ENCODE assay signal across 8 cellular contexts in genomic region chr2:152718909-152719645, GRCh38. TPM values are rescaled to one million over a fixed set of nuclear protein-coding genes. Genes with fewer than 3 reads are reported as not detected.
DNase-seq lines count a peak whose midpoint lies in the region; ATAC-seq, FAIRE-seq and TF ChIP-seq lines count a peak whose summit lies in the region.

No MANE protein-coding gene starts in this region.

- peak overlapping the region; percentile 87 for H3K9ac ChIP-seq in endothelial cell of umbilical vein (replicated peaks; ENCODE audit: extremely low read depth, insufficient read depth, low read length)

- no peaks in the 10 kb centered on the region for H4K20me1 ChIP-seq in endothelial cell of umbilical vein (replicated peaks; ENCODE audit: control insufficient read depth, extremely low read depth, insufficient read depth, low read length)

- no peaks in the 10 kb centered on the region for H3K27me3 Mint-ChIP-seq in naive B cell

- peak overlapping the region; percentile 98 to 100 (median 100) for H3K4me3 Mint-ChIP-seq in naive B cell

- POLR2A ChIA-PET in endothelial cell of umbilical vein (lab: Charles Lee): no interaction called here

- no peaks in the 10 kb centered on the region for H3K9me1 ChIP-seq in endothelial cell of umbilical vein (replicated peaks; ENCODE audit: control insufficient read depth, extremely low read depth, insufficient read depth, low read length)

- peak; percentile 37 for DNase-seq in AG20443 (ENCODE audit: low spot score)
- DNase-seq in NCI-H1105 treated with DMSO at 0.1 percent for 48 hours (lab: John Stamatoyannopoulos, UW): peak; percentile 64
- DNase-seq in SKM-1 (lab: John Stamatoyannopoulos, UW; ENCODE audit: unreplicated experiment): peak; percentile 53
- no peak for DNase-seq in endothelial cell of umbilical vein (ENCODE audit: low read depth, low spot score)
- no peak for DNase-seq in naive B cell
- no peak for DNase-seq in activated CD4-positive, CD25-positive, alpha-beta regulatory T cell (lab: John Stamatoyannopoulos, UW)

- peak overlapping the region; percentile 90 for H3K4me2 ChIP-seq in endothelial cell of umbilical vein (ENCODE audit: insufficient read depth, low read length)

- H3K27ac ChIP-seq in endothelial cell of umbilical vein (ENCODE audit: insufficient read depth, low read depth, low read length): peak overlapping the region; percentile 85

- no peak for TF ChIP-seq POLR2A in endothelial cell of umbilical vein (IDR thresholded peaks at IDR 0.05; ENCODE audit: low read depth, low read length)

- H2AFZ ChIP-seq in endothelial cell of umbilical vein (ENCODE audit: low read depth, low read length): peak overlapping the region; percentile 84

- peaks cover 29 to 56% (median 50%) of the 10 kb centered on the region in 3 donors for H3K4me1 Mint-ChIP-seq in naive B cell

- no peaks in the 10 kb centered on the region for H3K9me3 Mint-ChIP-seq in naive B cell

- peak overlapping the region; percentile 95 to 100 (median 99) for H3K27ac Mint-ChIP-seq in naive B cell

- H3K36me3 ChIP-seq in endothelial cell of umbilical vein (ENCODE audit: control insufficient read depth in 2 of 2, extremely low read depth in 1 of 2, insufficient read depth in 2 of 2, low read length in 2 of 2): peaks cover 0 to 2% of the 10 kb centered on the region in 2 experiments

- peak overlapping the region; percentile 68 to 99 (median 87) for H3K4me3 ChIP-seq in endothelial cell of umbilical vein (replicated peaks in 1 of 3; ENCODE audit: insufficient read depth in 1 of 3, low read depth in 1 of 3, low read length in 3 of 3)

- ATAC-seq in GM18499 (IDR thresholded peaks at IDR 0.05; ENCODE audit: insufficient read depth, unreplicated experiment) (peak; percentile 22), HG02870 (IDR thresholded peaks at IDR 0.05; ENCODE audit: unreplicated experiment) (peak; percentile 12), naive B cell (ENCODE audit: low read depth in 2 of 2) (no peak)

- no peaks in the 10 kb centered on the region for H3K9me3 ChIP-seq in endothelial cell of umbilical vein (replicated peaks; ENCODE audit: control insufficient read depth, insufficient read depth, low read length)

- no peak for TF ChIP-seq CTCF in endothelial cell of umbilical vein (IDR thresholded peaks at IDR 0.05; ENCODE audit: extremely low read depth in 1 of 2, insufficient read depth in 1 of 2, low read depth in 1 of 2, low read length in 2 of 2)

- H3K36me3 Mint-ChIP-seq in naive B cell: peaks cover 5 to 8% of the 10 kb centered on the region in 2 donors

- H3K27me3 ChIP-seq in endothelial cell of umbilical vein (ENCODE audit: control insufficient read depth in 2 of 2, insufficient read depth in 2 of 2, low read length in 2 of 2): no peaks in the 10 kb centered on the region

- H3K79me2 ChIP-seq in endothelial cell of umbilical vein (ENCODE audit: control insufficient read depth, insufficient read depth, low read length): peaks cover 59% of the 10 kb centered on the region

- BruUV-seq in endothelial cell of umbilical vein (replicated peaks; lab: Mats Ljungman, UMichigan): TSS peak; percentile 68

- intact Hi-C loops in endothelial cell of umbilical vein (cut with micrococcal nuclease): loop anchor here (5.0 kb wide), 2 partner anchors 892 to 1457 kb away; partner anchors contain the start of genes ARL5A and RBM43

- dilution Hi-C loops in endothelial cell of umbilical vein (cut with MboI; ENCODE audit: extremely low pct_ligation_motif_present, low sequenced_read_pairs): no loop called here

- H3K4me1 ChIP-seq in endothelial cell of umbilical vein (ENCODE audit: control insufficient read depth, extremely low read depth, insufficient read depth, low read length): peaks cover 17% of the 10 kb centered on the region

- FAIRE-seq in endothelial cell of umbilical vein (lab: Jason Lieb, UNC): no peak

- CTCF ChIA-PET in endothelial cell of umbilical vein (lab: Charles Lee): no interaction called here

TF ChIP-seq in endothelial cell of umbilical vein, 7 proteins besides CTCF, POLR2A, EP300 and RAD21:
- no peak for TF ChIP-seq MYC (IDR thresholded peaks at IDR 0.05; ENCODE audit: low read depth, low read length)

RNA-seq across cellular contexts. Expression of gene ARL6IP6, which starts 0.7 kb away (rescaled TPM):
- total RNA-seq in endothelial cell of umbilical vein: 34.7 and 36.5 TPM in 2 replicates
- polyA plus RNA-seq in endothelial cell of umbilical vein: 48.9 and 57.8 TPM in 2 replicates
- 52.9 and 66.7 TPM in 2 replicates for polyA plus RNA-seq in endothelial cell of umbilical vein (2011; cell fraction: cytosol; rRNA removed)
- 38.2 and 60.1 TPM in 2 replicates for polyA plus RNA-seq in endothelial cell of umbilical vein (2011; cell fraction: nucleus; rRNA removed)
- 20.8 and 24.0 TPM in 2 replicates for polyA plus RNA-seq in endothelial cell of umbilical vein (2012)
- 16.3 and 22.7 TPM in 2 replicates for polyA minus RNA-seq in endothelial cell of umbilical vein
- 13.0 TPM for polyA minus RNA-seq in endothelial cell of umbilical vein (2011; cell fraction: cytosol; rRNA and poly(A)+ RNA removed)
- 13.0 and 22.5 TPM in 2 replicates for polyA minus RNA-seq in endothelial cell of umbilical vein (2011; cell fraction: nucleus; rRNA and poly(A)+ RNA removed)
- 10 to 100 TPM; 25.3 to 58.5 (median 38.3) TPM for polyA plus RNA-seq in naive B cell (ENCODE audit: low read depth in 6 of 6)

RNA-seq across cellular contexts. Expression of gene PRPF40A, which starts 1.8 kb away (rescaled TPM):
- total RNA-seq in endothelial cell of umbilical vein: 99.5 and 123 TPM in 2 replicates
- polyA plus RNA-seq in endothelial cell of umbilical vein (51.5 and 58.2 TPM in 2 replicates), naive B cell (ENCODE audit: low read depth in 6 of 6) (100 to 1,000 TPM in 4 of 6 donors, 10 to 100 TPM in 2; 90.7 to 139 (median 118) TPM)
- 51.0 and 53.9 TPM in 2 replicates for polyA plus RNA-seq in endothelial cell of umbilical vein (2011; cell fraction: cytosol; rRNA removed)
- 173 and 174 TPM in 2 replicates for polyA plus RNA-seq in endothelial cell of umbilical vein (2011; cell fraction: nucleus; rRNA removed)
- polyA plus RNA-seq in endothelial cell of umbilical vein (2012): 92.4 and 98.1 TPM in 2 replicates
- polyA minus RNA-seq in endothelial cell of umbilical vein: 376 and 386 TPM in 2 replicates
- 60.0 TPM for polyA minus RNA-seq in endothelial cell of umbilical vein (2011; cell fraction: cytosol; rRNA and poly(A)+ RNA removed)
- polyA minus RNA-seq in endothelial cell of umbilical vein (2011; cell fraction: nucleus; rRNA and poly(A)+ RNA removed): 236 and 283 TPM in 2 replicates

Comparison
In these comparisons a context has a peak if more than half of its experiments do, and no peak if none do; other contexts are left out.
1. DNase-seq: peak in AG20443 (single experiment), NCI-H1105 treated with DMSO at 0.1 percent for 48 hours (single experiment) and SKM-1 (single experiment); none in endothelial cell of umbilical vein (single experiment), naive B cell (single experiment) and activated CD4-positive, CD25-positive, alpha-beta regulatory T cell (0 of 4).
2. ATAC-seq: peak in GM18499 (single experiment) and HG02870 (single experiment); none in naive B cell (0 of 2).